16 cellular contexts compared by ENCODE assay signal in the genomic region with DNA sequence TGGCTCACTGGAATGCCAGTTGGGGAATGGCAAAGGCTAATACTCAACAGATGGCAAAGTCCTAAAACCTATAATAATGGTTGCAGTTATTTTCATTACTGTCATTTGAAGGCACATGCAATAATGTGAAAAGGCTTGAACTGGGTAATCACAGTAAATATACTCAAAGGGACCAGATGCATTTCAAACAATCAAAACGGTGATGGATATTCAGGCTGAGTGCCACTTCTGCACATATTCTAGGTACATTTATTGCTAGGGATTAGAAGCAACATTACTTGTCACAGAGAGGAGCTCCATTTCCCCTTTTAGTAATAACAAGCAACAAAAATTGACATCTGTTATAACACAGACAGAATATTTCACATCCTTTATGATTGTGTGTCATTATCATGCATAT.
"Had no signal": no experiment of that assay in that cellular context is flagged by ENCODE, and none has a peak within 500 bp of the region (broad histone marks: within the 10 kb centered on the region; RNA-seq: fewer than 3 reads in every experiment).

No MANE protein-coding gene starts in this region.

- DNase-seq: activated CD4-positive, alpha-beta T cell treated with anti-CD3 and anti-CD28 coated beads, Interleukin-2, amount 50 U/mL, for 1 hour; activated CD4-positive, CD25-positive, alpha-beta regulatory T cell treated with anti-CD3 and anti-CD28 coated beads, Interleukin-2, amount 50 U/mL, for 72 hours; activated CD8-positive, alpha-beta memory T cell treated with anti-CD3 and anti-CD28 coated beads, Interleukin-2, amount 50 U/mL, for 48 hours; activated effector memory CD4-positive, alpha-beta T cell treated with anti-CD3 and anti-CD28 coated beads, Interleukin-2, amount 50 U/mL, for 16 hours; activated naive CD4-positive, alpha-beta T cell treated with anti-CD3 and anti-CD28 coated beads, Interleukin-2, amount 50 U/mL, for 16 hours; activated T-cell treated with anti-CD3 and anti-CD28 coated beads, Interleukin-2, amount 50 U/mL, for 72 hours; cerebellar nuclear complex; cortex of kidney; erythroblast; hypothalamus; kidney; left lung; nucleus accumbens; stimulated activated CD4-positive, alpha-beta T cell treated with anti-CD3 and anti-CD28 coated beads, Interleukin-4, amount 100 ng/mL, for 1 hour; stomach; trophoblast cell had no signal
